Comparison of ENCODE assay signal across 26 cellular contexts in genomic region chr6:115540077-115540869, GRCh38.
"Had no signal": no experiment of that assay in that cellular context is flagged by ENCODE, and none has a peak within 500 bp of the region (broad histone marks: within the 10 kb centered on the region; RNA-seq: fewer than 3 reads in every experiment).

No MANE protein-coding gene starts in this region.

- H3K27me3 ChIP-seq: esophagus muscularis mucosa, foreskin keratinocyte, left lung, neural progenitor cell, right lobe of liver, suprapubic skin, transverse colon, vagina had no signal

- DNase-seq: dorsolateral prefrontal cortex; effector CD4-positive, alpha-beta T cell; endodermal cell; foreskin keratinocyte; head of caudate nucleus; kidney; left lung; mesenchymal stem cell; midbrain; naive thymus-derived CD4-positive, alpha-beta T cell; right lobe of liver; small intestine; stimulated activated CD4-positive, alpha-beta T cell treated with anti-CD3 and anti-CD28 coated beads, Interleukin-15, amount 100 ng/mL, for 24 hours; stimulated activated CD4-positive, alpha-beta T cell treated with anti-CD3 and anti-CD28 coated beads, Interleukin-2, amount 100 ng/mL, for 48 hours; stimulated activated CD8-positive, alpha-beta memory T cell treated with anti-CD3 and anti-CD28 coated beads, Interleukin-4, amount 100 ng/mL, for 48 hours; stimulated activated naive CD4-positive, alpha-beta T cell; stimulated activated naive CD8-positive, alpha-beta T cell treated with anti-CD3 and anti-CD28 coated beads, Interleukin-15, amount 100 ng/mL, for 72 hours; transverse colon had no signal

- H3K4me3 ChIP-seq: dorsolateral prefrontal cortex, esophagus muscularis mucosa, left lung, neural progenitor cell, right lobe of liver, suprapubic skin, transverse colon, vagina had no signal

- H3K9me3 ChIP-seq: esophagus muscularis mucosa, right lobe of liver, suprapubic skin, transverse colon, vagina had no signal

- H3K27ac ChIP-seq: dorsolateral prefrontal cortex, epithelial cell of prostate, esophagus muscularis mucosa, foreskin keratinocyte, left lung, neural progenitor cell, parathyroid adenoma, right lobe of liver, suprapubic skin, transverse colon, vagina had no signal

- H3K9me3 Mint-ChIP-seq: endodermal cell; nephron; neural progenitor cell; stimulated activated naive CD8-positive, alpha-beta T cell treated with anti-CD3 and anti-CD28 coated beads, Interleukin-15, amount 100 ng/mL, for 72 hours had no signal

- H3K4me3 Mint-ChIP-seq: endodermal cell; naive thymus-derived CD4-positive, alpha-beta T cell; nephron; neural progenitor cell; stimulated activated naive CD8-positive, alpha-beta T cell treated with anti-CD3 and anti-CD28 coated beads, Interleukin-15, amount 100 ng/mL, for 72 hours had no signal

- H3K9ac ChIP-seq: neural progenitor cell, parathyroid adenoma had no signal

- H3K4me1 Mint-ChIP-seq: endodermal cell; naive thymus-derived CD4-positive, alpha-beta T cell; nephron; neural progenitor cell; stimulated activated naive CD8-positive, alpha-beta T cell treated with anti-CD3 and anti-CD28 coated beads, Interleukin-15, amount 100 ng/mL, for 72 hours had no signal

- H3K36me3 Mint-ChIP-seq: naive thymus-derived CD4-positive, alpha-beta T cell; neural progenitor cell had no signal

- H2AFZ ChIP-seq: neural progenitor cell, parathyroid adenoma had no signal

- H3K27me3 Mint-ChIP-seq: naive thymus-derived CD4-positive, alpha-beta T cell; progenitor cell of endocrine pancreas; stimulated activated naive CD8-positive, alpha-beta T cell treated with anti-CD3 and anti-CD28 coated beads, Interleukin-15, amount 100 ng/mL, for 72 hours had no signal

- H3K4me1 ChIP-seq: esophagus muscularis mucosa, foreskin keratinocyte, left lung, neural progenitor cell, parathyroid adenoma, right lobe of liver, suprapubic skin, transverse colon, vagina had no signal

- H3K27ac Mint-ChIP-seq: endodermal cell; naive thymus-derived CD4-positive, alpha-beta T cell; nephron; neural progenitor cell; progenitor cell of endocrine pancreas; stimulated activated naive CD8-positive, alpha-beta T cell treated with anti-CD3 and anti-CD28 coated beads, Interleukin-15, amount 100 ng/mL, for 72 hours had no signal

- H3K4me2 ChIP-seq: neural progenitor cell had no signal

- ATAC-seq: foreskin keratinocyte; left lung; naive thymus-derived CD4-positive, alpha-beta T cell; stimulated activated naive CD8-positive, alpha-beta T cell treated with anti-CD3 and anti-CD28 coated beads, Interleukin-15, amount 100 ng/mL, for 72 hours had no signal

- H3K36me3 ChIP-seq: esophagus muscularis mucosa, left lung, neural progenitor cell, right lobe of liver, suprapubic skin, transverse colon, vagina had no signal

- H3K79me2 ChIP-seq: parathyroid adenoma had no signal
